ENCODE assay signal across 22 cellular contexts in genomic region chr1:167003711-167004110, GRCh38. TPM values are rescaled to one million over a fixed set of nuclear protein-coding genes. Genes with fewer than 3 reads are reported as not detected.
DNase-seq lines count a peak whose midpoint lies in the region; ATAC-seq, FAIRE-seq and TF ChIP-seq lines count a peak whose summit lies in the region.
"Had no signal": no experiment of that assay in that cellular context is flagged by ENCODE, and none has a peak within 500 bp of the region (broad histone marks: within the 10 kb centered on the region; RNA-seq: fewer than 3 reads in every experiment).

No MANE protein-coding gene starts in this region.

- peak; percentile 38 for ATAC-seq in GM18861 (IDR thresholded peaks at IDR 0.05; ENCODE audit: unreplicated experiment)
- ATAC-seq: A549, K562 had no signal

- H3K36me3 ChIP-seq in kidney epithelial cell (ENCODE audit: control insufficient read depth, insufficient read depth, low read length), result no peaks in the 10 kb centered on the region
- H3K36me3 ChIP-seq in trophoblast cell (ENCODE audit: control insufficient read depth in 1 of 2, insufficient read depth in 2 of 2, low read length in 2 of 2), result no peaks in the 10 kb centered on the region
- H3K36me3 ChIP-seq: BLaER1 had no signal

- H3K9ac ChIP-seq in trophoblast cell (ENCODE audit: low read length), result no peak overlapping the region
- H3K9ac ChIP-seq: BLaER1, GM23248 had no signal

- no peak overlapping the region for H4K8ac ChIP-seq in trophoblast cell (ENCODE audit: low read depth, low read length)

- H4K12ac ChIP-seq in trophoblast cell (ENCODE audit: low read depth, low read length), result no peak overlapping the region

- peak; percentile 95 for FAIRE-seq in RCC 7860 (lab: Jason Lieb, UNC)
- FAIRE-seq: A549, G401.6, GM12891, HTR-8/SVneo, K562 had no signal

- whole genome bisulfite sequencing in trophoblast cell (ENCODE audit: extremely low coverage, insufficient coverage, insufficient read length), result no CpG with 5 or more reads among the region's 2 CpGs

- H3K27me3 Mint-ChIP-seq in nephron (ENCODE audit: low read depth), result peaks cover 3% of the 10 kb centered on the region

- H3K18ac ChIP-seq in trophoblast cell (ENCODE audit: low read length), result no peak overlapping the region

- no peak overlapping the region for H2BK12ac ChIP-seq in trophoblast cell (ENCODE audit: low read length)

- H2AFZ ChIP-seq in trophoblast cell (ENCODE audit: insufficient read depth, low read length, poor library complexity), result no peak overlapping the region
- H2AFZ ChIP-seq: GM23248 had no signal

- no peak overlapping the region for H3K27ac ChIP-seq in trophoblast cell (ENCODE audit: low read depth, low read length)
- H3K27ac ChIP-seq: A549, BLaER1, GM23248 had no signal

- no peak overlapping the region for H2BK120ac ChIP-seq in trophoblast cell (ENCODE audit: insufficient read depth, low read length, poor library complexity)

- no peak overlapping the region for H3K4me2 ChIP-seq in trophoblast cell (ENCODE audit: low read length)
- H3K4me2 ChIP-seq: A549, BLaER1 had no signal

- H3K4me1 ChIP-seq in trophoblast cell (ENCODE audit: control insufficient read depth in 1 of 2, insufficient read depth in 2 of 2, low read length in 2 of 2), result no peaks in the 10 kb centered on the region
- H3K4me1 ChIP-seq: A549, BLaER1, Caco-2 had no signal

- TF ChIP-seq CTCF in kidney epithelial cell (IDR thresholded peaks at IDR 0.05; ENCODE audit: insufficient read depth, low read length, poor library complexity, severe bottlenecking) (no peak), nephron (IDR thresholded peaks at IDR 0.05; ENCODE audit: unreplicated experiment in 3 of 3) (no peak)

- no peak overlapping the region for H3K14ac ChIP-seq in trophoblast cell (ENCODE audit: low read length)

- H3K27me3 ChIP-seq in kidney epithelial cell (ENCODE audit: control insufficient read depth, insufficient read depth, low read length) (no peaks in the 10 kb centered on the region), trophoblast cell (ENCODE audit: insufficient read depth, low read length) (no peaks in the 10 kb centered on the region)
- H3K27me3 ChIP-seq: BLaER1 had no signal

- H2AK5ac ChIP-seq in trophoblast cell (ENCODE audit: low read length), result no peak overlapping the region

- DNase-seq in RCC 7860 (ENCODE audit: low spot score), result peak; percentile 63
- peak; percentile 29 for DNase-seq in kidney epithelial cell (ENCODE audit: low read depth)
- DNase-seq in MV-4-11 (lab: John Stamatoyannopoulos, UW), result no peak
- DNase-seq in trophoblast cell, result no peak
- DNase-seq in UCSD-AML1 (lab: John Stamatoyannopoulos, UW; ENCODE audit: unreplicated experiment), result no peak
- DNase-seq in AG08395 (ENCODE audit: low spot score), result no peak
- DNase-seq: AML-193; Caco-2; CD8-positive, alpha-beta memory T cell; DMS 273 treated with DMSO at 0.1 percent for 48 hours; DMS79; GM23248; H7; Kasumi-1 had no signal

- H3K9me3 ChIP-seq in trophoblast cell (ENCODE audit: insufficient read depth, low read depth, low read length), result no peaks in the 10 kb centered on the region
- H3K9me3 ChIP-seq: Caco-2 had no signal

- H3K36me3 Mint-ChIP-seq in nephron (ENCODE audit: low read depth), result no peaks in the 10 kb centered on the region

- no peaks in the 10 kb centered on the region for H3K79me1 ChIP-seq in trophoblast cell (ENCODE audit: low read length)

- H3K4ac ChIP-seq in trophoblast cell (ENCODE audit: low read depth, low read length), result no peak overlapping the region

- no peaks in the 10 kb centered on the region for H3K79me2 ChIP-seq in trophoblast cell (ENCODE audit: control insufficient read depth, insufficient read depth, low read length, poor library complexity)

- no peaks in the 10 kb centered on the region for H3K4me1 Mint-ChIP-seq in nephron
- H3K4me1 Mint-ChIP-seq: CD8-positive, alpha-beta memory T cell had no signal

- H2BK5ac ChIP-seq in trophoblast cell (ENCODE audit: low read depth, low read length, poor library complexity), result no peak overlapping the region

- peak overlapping the region; percentile 48 to 81 (median 55) for H3K27ac Mint-ChIP-seq in nephron
- H3K27ac Mint-ChIP-seq: CD8-positive, alpha-beta memory T cell had no signal

- no peak overlapping the region for H3K4me3 Mint-ChIP-seq in nephron
- H3K4me3 Mint-ChIP-seq: CD8-positive, alpha-beta memory T cell had no signal

- no peak overlapping the region for H3K4me3 ChIP-seq in kidney epithelial cell (ENCODE audit: low read depth, low read length)
- no peak overlapping the region for H3K4me3 ChIP-seq in trophoblast cell (ENCODE audit: low read depth, low read length)
- H3K4me3 ChIP-seq: A549, BLaER1, GM23248, K562 had no signal

- no peak overlapping the region for H3K23ac ChIP-seq in trophoblast cell (ENCODE audit: low read length)

- peaks cover 14% of the 10 kb centered on the region for H3K9me3 Mint-ChIP-seq in nephron

- H4K91ac ChIP-seq in trophoblast cell (ENCODE audit: low read depth, low read length), result no peak overlapping the region

RNA-seq across cellular contexts. Expression of gene MAEL, which starts 14.6 kb away (rescaled TPM):
- 0.33 TPM in 1 of 2 replicates, not detected in the other for total RNA-seq in kidney epithelial cell
- polyA plus RNA-seq in trophoblast cell (2013), result 0.03 TPM in 1 of 2 replicates, not detected in the other
- total RNA-seq: Caco-2; CD8-positive, alpha-beta memory T cell; GM23248; H7 had no signal
- polyA plus RNA-seq: A549; CD8-positive, alpha-beta memory T cell; GM23248 had no signal

RNA-seq across cellular contexts. Expression of gene ILDR2, which starts 28.4 kb away (rescaled TPM):
- 1.3 and 3.8 TPM in 2 replicates for total RNA-seq in kidney epithelial cell
- polyA plus RNA-seq in trophoblast cell (2013), result 0.32 and 0.38 TPM in 2 replicates
- total RNA-seq: GM23248 had no signal
- polyA plus RNA-seq: CD8-positive, alpha-beta memory T cell; GM23248 had no signal

Comparison
In these comparisons a context has a peak if more than half of its experiments do, and no peak if none do; other contexts are left out.
1. DNase-seq: peak in RCC 7860 (single experiment) and kidney epithelial cell (single experiment); none in MV-4-11 (single experiment), trophoblast cell (0 of 2), UCSD-AML1 (single experiment) and AG08395 (single experiment).